In the genomic region with DNA sequence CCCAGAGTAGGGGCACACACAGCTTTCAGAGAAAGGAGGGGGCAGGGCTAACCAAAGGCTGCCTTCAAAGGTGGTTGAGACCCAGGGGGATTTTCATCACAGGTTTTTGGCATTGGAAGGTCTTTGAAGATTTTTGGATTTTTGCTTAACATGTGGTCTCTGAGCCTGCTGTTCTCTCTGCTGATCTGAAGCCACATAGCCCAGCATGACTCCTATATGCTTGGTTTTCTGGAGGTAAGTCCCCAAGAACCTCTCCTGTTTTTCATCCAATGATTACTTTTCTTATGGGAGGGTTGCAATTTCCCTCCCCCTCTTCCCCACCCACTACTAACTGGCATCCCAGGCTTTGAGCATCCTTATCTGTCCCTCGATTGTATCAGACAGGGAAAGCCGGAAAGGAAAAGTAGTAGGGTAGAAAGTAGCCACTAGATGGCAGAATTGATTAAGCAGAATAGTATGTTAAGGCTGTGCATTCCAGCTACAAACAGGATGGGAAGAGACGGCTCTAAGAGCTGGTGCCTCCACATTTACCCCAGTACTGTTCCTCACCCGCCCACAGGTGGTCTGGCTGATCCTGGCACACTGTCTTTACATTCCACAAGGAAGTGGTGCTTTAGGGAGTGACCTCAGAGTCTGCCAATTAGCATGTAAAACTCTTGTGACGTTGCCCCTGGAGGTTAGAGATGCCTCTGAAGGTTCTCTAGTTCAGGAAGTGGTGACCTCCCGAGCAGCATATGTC, we compare ENCODE assay signal across 8 cellular contexts.
DNase-seq lines count a peak whose midpoint lies in the region; ATAC-seq lines count a peak whose summit lies in the region.

No MANE protein-coding gene starts in this region.

- H4K12ac ChIP-seq in trophoblast cell (ENCODE audit: low read depth, low read length) = no peak overlapping the region

- no peak overlapping the region for H3K4ac ChIP-seq in trophoblast cell (ENCODE audit: low read depth, low read length)

- no peak overlapping the region for H3K4me3 ChIP-seq in trophoblast cell (ENCODE audit: low read depth, low read length)

- peaks cover 0 to 1% of the 10 kb centered on the region in 2 experiments for H3K4me1 ChIP-seq in trophoblast cell (ENCODE audit: control insufficient read depth in 1 of 2, insufficient read depth in 2 of 2, low read length in 2 of 2)

- no peak overlapping the region for H3K23ac ChIP-seq in trophoblast cell (ENCODE audit: low read length)

- H3K36me3 ChIP-seq in trophoblast cell (ENCODE audit: control insufficient read depth in 1 of 2, insufficient read depth in 2 of 2, low read length in 2 of 2) = no peaks in the 10 kb centered on the region

- no peak overlapping the region for H2BK120ac ChIP-seq in trophoblast cell (ENCODE audit: insufficient read depth, low read length, poor library complexity)

- no peak overlapping the region for H3K27ac ChIP-seq in trophoblast cell (ENCODE audit: low read depth, low read length)

- no peaks in the 10 kb centered on the region for H3K9me3 ChIP-seq in trophoblast cell (ENCODE audit: insufficient read depth, low read depth, low read length)

- no peak overlapping the region for H2AK5ac ChIP-seq in trophoblast cell (ENCODE audit: low read length)

- no peak overlapping the region for H3K14ac ChIP-seq in trophoblast cell (ENCODE audit: low read length)

- H3K18ac ChIP-seq in trophoblast cell (ENCODE audit: low read length) = no peak overlapping the region

- H2AFZ ChIP-seq in trophoblast cell (ENCODE audit: insufficient read depth, low read length, poor library complexity) = peak overlapping the region; percentile 44

- H3K9ac ChIP-seq in trophoblast cell (ENCODE audit: low read length) = no peak overlapping the region

- H4K8ac ChIP-seq in trophoblast cell (ENCODE audit: low read depth, low read length) = no peak overlapping the region

- H4K91ac ChIP-seq in trophoblast cell (ENCODE audit: low read depth, low read length) = no peak overlapping the region

- no peaks in the 10 kb centered on the region for H3K27me3 ChIP-seq in trophoblast cell (ENCODE audit: insufficient read depth, low read length)

- H3K4me2 ChIP-seq in trophoblast cell (ENCODE audit: low read length) = no peak overlapping the region

- peak; percentile 88 for ATAC-seq in GM19372 (IDR thresholded peaks at IDR 0.05; ENCODE audit: low read depth, unreplicated experiment)
- peak; percentile 91 for ATAC-seq in HG03196 (IDR thresholded peaks at IDR 0.05; ENCODE audit: unreplicated experiment)

- H2BK5ac ChIP-seq in trophoblast cell (ENCODE audit: low read depth, low read length, poor library complexity) = no peak overlapping the region

- WGBS in trophoblast cell (ENCODE audit: extremely low coverage, insufficient coverage, insufficient read length) = no CpG with 5 or more reads among the region's 6 CpGs

- H3K79me1 ChIP-seq in trophoblast cell (ENCODE audit: low read length) = no peaks in the 10 kb centered on the region

- H3K79me2 ChIP-seq in trophoblast cell (ENCODE audit: control insufficient read depth, insufficient read depth, low read length, poor library complexity) = no peaks in the 10 kb centered on the region

- DNase-seq in DMS79 (lab: John Stamatoyannopoulos, UW) (peak; percentile 29), NCI-H2107 treated with DMSO at 0.1 percent for 48 hours (lab: John Stamatoyannopoulos, UW; ENCODE audit: unreplicated experiment) (peak; percentile 90), germinal center (ENCODE audit: low spot score) (peak; percentile 25), trophoblast cell (peak; percentile 31 to 90)
- peak; percentile 24 for DNase-seq in activated T-cell treated with anti-CD3 and anti-CD28 coated beads, Interleukin-2, amount 50 U/mL, for 1 hour
- DNase-seq in activated CD4-positive, CD25-positive, alpha-beta regulatory T cell treated with anti-CD3 and anti-CD28 coated beads, Interleukin-2, amount 50 U/mL, for 72 hours = no peak

- H2BK12ac ChIP-seq in trophoblast cell (ENCODE audit: low read length) = no peak overlapping the region
